ENCODE assay signal across 31 cellular contexts in genomic region chr1:181601186-181601950, GRCh38.
"Had no signal": no experiment of that assay in that cellular context is flagged by ENCODE, and none has a peak within 500 bp of the region (broad histone marks: within the 10 kb centered on the region; RNA-seq: fewer than 3 reads in every experiment).

No MANE protein-coding gene starts in this region.

- H3K27ac ChIP-seq: adrenal gland, ascending aorta, breast epithelium, cardiac muscle cell, colonic mucosa, dorsolateral prefrontal cortex had no signal

- H3K27me3 Mint-ChIP-seq: activated CD8-positive, alpha-beta memory T cell treated with anti-CD3 and anti-CD28 coated beads, Interleukin-2, amount 10 ng/mL, durations not matched to agents 7 days and 5 days; dendritic cell treated with granulocyte-macrophage colony-stimulating factor and Interleukin-4, amounts not matched to agents 40 ng/mL and 50 ng/mL, for 4 days had no signal

- H3K9me3 ChIP-seq: adrenal gland, ascending aorta, breast epithelium, colonic mucosa had no signal

- H3K4me1 Mint-ChIP-seq: activated CD4-positive, alpha-beta T cell treated with anti-CD3 and anti-CD28 coated beads for 36 hours; activated CD4-positive, alpha-beta T cell treated with anti-CD3 and anti-CD28 coated beads, Interleukin-2, amount 10 ng/mL, durations not matched to agents 24 days and 14 days; activated CD8-positive, alpha-beta memory T cell treated with anti-CD3 and anti-CD28 coated beads, Interleukin-2, amount 10 ng/mL, durations not matched to agents 7 days and 5 days; activated naive CD4-positive, alpha-beta T cell treated with anti-CD3 and anti-CD28 coated beads, Interleukin-2, amount 50 U/mL, for 24 hours; activated naive CD8-positive, alpha-beta T cell treated with anti-CD3 and anti-CD28 coated beads for 36 hours; activated naive CD8-positive, alpha-beta T cell treated with anti-CD3 and anti-CD28 coated beads, Interleukin-2, amount 50 U/mL, for 24 hours had no signal

- H3K27ac Mint-ChIP-seq: activated CD4-positive, alpha-beta memory T cell treated with anti-CD3 and anti-CD28 coated beads for 36 hours; activated CD4-positive, alpha-beta T cell treated with anti-CD3 and anti-CD28 coated beads for 36 hours; activated CD4-positive, alpha-beta T cell treated with anti-CD3 and anti-CD28 coated beads, Interleukin-2, amount 10 ng/mL, durations not matched to agents 24 days and 14 days; activated CD8-positive, alpha-beta memory T cell treated with anti-CD3 and anti-CD28 coated beads, Interleukin-2, amount 10 ng/mL, durations not matched to agents 7 days and 5 days; activated CD8-positive, alpha-beta T cell treated with anti-CD3 and anti-CD28 coated beads, Interleukin-2, amount 10 ng/mL, durations not matched to agents 7 days and 5 days; activated naive CD4-positive, alpha-beta T cell treated with anti-CD3 and anti-CD28 coated beads for 36 hours; activated naive CD4-positive, alpha-beta T cell treated with anti-CD3 and anti-CD28 coated beads, Interleukin-2, amount 50 U/mL, for 24 hours; activated naive CD8-positive, alpha-beta T cell treated with anti-CD3 and anti-CD28 coated beads for 36 hours; activated naive CD8-positive, alpha-beta T cell treated with anti-CD3 and anti-CD28 coated beads, Interleukin-2, amount 50 U/mL, for 24 hours; activated T-helper 1 cell treated with anti-CD3 and anti-CD28 coated beads, Interleukin-12 subunit alpha, Interleukin-12 subunit beta, Interleukin-2, Interleukin-4 antibody, amounts not matched to agents 30 ng/mL and 10 ng/mL and 1 ng/mL, durations not matched to agents 14 hours and 24 hours and 36 hours; activated T-helper 2 cell treated with anti-CD3 and anti-CD28 coated beads, Interferon-gamma antibody, Interleukin-2, Interleukin-4, amounts not matched to agents 10 μg/mL and 5 μg/mL and 100 μg/mL, durations not matched to agents 14 hours and 24 hours and 36 hours; brain; dendritic cell treated with granulocyte-macrophage colony-stimulating factor and Interleukin-4, amounts not matched to agents 40 ng/mL and 50 ng/mL, for 4 days; endodermal cell had no signal

- H3K27me3 ChIP-seq: adrenal gland, ascending aorta, breast epithelium, cardiac muscle cell, colonic mucosa, dorsolateral prefrontal cortex had no signal

- H3K4me3 Mint-ChIP-seq: activated CD4-positive, alpha-beta memory T cell treated with anti-CD3 and anti-CD28 coated beads for 36 hours; activated CD4-positive, alpha-beta T cell treated with anti-CD3 and anti-CD28 coated beads for 36 hours; activated CD4-positive, alpha-beta T cell treated with anti-CD3 and anti-CD28 coated beads, Interleukin-2, amount 10 ng/mL, durations not matched to agents 24 days and 14 days; activated CD8-positive, alpha-beta memory T cell treated with anti-CD3 and anti-CD28 coated beads, Interleukin-2, amount 10 ng/mL, durations not matched to agents 7 days and 5 days; activated CD8-positive, alpha-beta T cell treated with anti-CD3 and anti-CD28 coated beads, Interleukin-2, amount 10 ng/mL, durations not matched to agents 7 days and 5 days; activated naive CD4-positive, alpha-beta T cell treated with anti-CD3 and anti-CD28 coated beads for 36 hours; activated naive CD4-positive, alpha-beta T cell treated with anti-CD3 and anti-CD28 coated beads, Interleukin-2, amount 50 U/mL, for 24 hours; activated naive CD8-positive, alpha-beta T cell treated with anti-CD3 and anti-CD28 coated beads for 36 hours; activated naive CD8-positive, alpha-beta T cell treated with anti-CD3 and anti-CD28 coated beads, Interleukin-2, amount 50 U/mL, for 24 hours; activated T-helper 1 cell treated with anti-CD3 and anti-CD28 coated beads, Interleukin-12 subunit alpha, Interleukin-12 subunit beta, Interleukin-2, Interleukin-4 antibody, amounts not matched to agents 30 ng/mL and 10 ng/mL and 1 ng/mL, durations not matched to agents 14 hours and 24 hours and 36 hours; brain; dendritic cell treated with granulocyte-macrophage colony-stimulating factor and Interleukin-4, amounts not matched to agents 40 ng/mL and 50 ng/mL, for 4 days; endodermal cell had no signal

- H3K36me3 ChIP-seq: adrenal gland, ascending aorta, breast epithelium, cardiac muscle cell, colonic mucosa had no signal

- DNase-seq: activated CD4-positive, alpha-beta memory T cell treated with anti-CD3 and anti-CD28 coated beads for 36 hours; activated CD4-positive, alpha-beta T cell treated with anti-CD3 and anti-CD28 coated beads for 36 hours; activated CD4-positive, alpha-beta T cell treated with anti-CD3 and anti-CD28 coated beads, Interleukin-2, amount 10 ng/mL, durations not matched to agents 24 days and 14 days; activated CD4-positive, CD25-positive, alpha-beta regulatory T cell; activated CD4-positive, CD25-positive, alpha-beta regulatory T cell treated with anti-CD3 and anti-CD28 coated beads, Interleukin-2, amount 50 U/mL, for 72 hours; activated CD8-positive, alpha-beta memory T cell treated with anti-CD3 and anti-CD28 coated beads, Interleukin-2, amount 10 ng/mL, durations not matched to agents 7 days and 5 days; activated CD8-positive, alpha-beta memory T cell treated with anti-CD3 and anti-CD28 coated beads, Interleukin-2, amount 50 U/mL, for 4 hours; activated CD8-positive, alpha-beta T cell treated with anti-CD3 and anti-CD28 coated beads, Interleukin-2, amount 10 ng/mL, durations not matched to agents 7 days and 5 days; activated effector memory CD4-positive, alpha-beta T cell treated with anti-CD3 and anti-CD28 coated beads, Interleukin-2, amount 50 U/mL, for 16 hours; activated naive CD4-positive, alpha-beta T cell treated with anti-CD3 and anti-CD28 coated beads for 36 hours; activated naive CD8-positive, alpha-beta T cell treated with anti-CD3 and anti-CD28 coated beads for 36 hours; activated naive CD8-positive, alpha-beta T cell treated with anti-CD3 and anti-CD28 coated beads, Interleukin-2, amount 50 U/mL, for 24 hours; activated T-cell treated with anti-CD3 and anti-CD28 coated beads, Interleukin-2, amount 50 U/mL, for 1 hour; activated T-cell treated with anti-CD3 and anti-CD28 coated beads, Interleukin-2, amount 50 U/mL, for 48 hours; adrenal gland; central memory CD4-positive, alpha-beta T cell; cerebellar nuclear complex; colonic mucosa; dorsolateral prefrontal cortex; effector memory CD4-positive, alpha-beta T cell; endodermal cell; foreskin fibroblast; T-helper 2 cell had no signal

- H3K4me1 ChIP-seq: adrenal gland, ascending aorta, breast epithelium, colonic mucosa had no signal

- H3K9me3 Mint-ChIP-seq: activated naive CD4-positive, alpha-beta T cell treated with anti-CD3 and anti-CD28 coated beads, Interleukin-2, amount 50 U/mL, for 24 hours; activated naive CD8-positive, alpha-beta T cell treated with anti-CD3 and anti-CD28 coated beads for 36 hours; activated T-helper 1 cell treated with anti-CD3 and anti-CD28 coated beads, Interleukin-12 subunit alpha, Interleukin-12 subunit beta, Interleukin-2, Interleukin-4 antibody, amounts not matched to agents 30 ng/mL and 10 ng/mL and 1 ng/mL, durations not matched to agents 14 hours and 24 hours and 36 hours; activated T-helper 2 cell treated with anti-CD3 and anti-CD28 coated beads, Interferon-gamma antibody, Interleukin-2, Interleukin-4, amounts not matched to agents 10 μg/mL and 5 μg/mL and 100 μg/mL, durations not matched to agents 14 hours and 24 hours and 36 hours; brain; endodermal cell had no signal

- H3K36me3 Mint-ChIP-seq: activated CD4-positive, alpha-beta memory T cell treated with anti-CD3 and anti-CD28 coated beads for 36 hours; activated CD8-positive, alpha-beta memory T cell treated with anti-CD3 and anti-CD28 coated beads, Interleukin-2, amount 10 ng/mL, durations not matched to agents 7 days and 5 days; activated naive CD4-positive, alpha-beta T cell treated with anti-CD3 and anti-CD28 coated beads, Interleukin-2, amount 50 U/mL, for 24 hours; activated naive CD8-positive, alpha-beta T cell treated with anti-CD3 and anti-CD28 coated beads for 36 hours had no signal

- H3K4me3 ChIP-seq: adrenal gland, ascending aorta, breast epithelium, cardiac muscle cell, colonic mucosa, dorsolateral prefrontal cortex had no signal
